In the genomic region with DNA sequence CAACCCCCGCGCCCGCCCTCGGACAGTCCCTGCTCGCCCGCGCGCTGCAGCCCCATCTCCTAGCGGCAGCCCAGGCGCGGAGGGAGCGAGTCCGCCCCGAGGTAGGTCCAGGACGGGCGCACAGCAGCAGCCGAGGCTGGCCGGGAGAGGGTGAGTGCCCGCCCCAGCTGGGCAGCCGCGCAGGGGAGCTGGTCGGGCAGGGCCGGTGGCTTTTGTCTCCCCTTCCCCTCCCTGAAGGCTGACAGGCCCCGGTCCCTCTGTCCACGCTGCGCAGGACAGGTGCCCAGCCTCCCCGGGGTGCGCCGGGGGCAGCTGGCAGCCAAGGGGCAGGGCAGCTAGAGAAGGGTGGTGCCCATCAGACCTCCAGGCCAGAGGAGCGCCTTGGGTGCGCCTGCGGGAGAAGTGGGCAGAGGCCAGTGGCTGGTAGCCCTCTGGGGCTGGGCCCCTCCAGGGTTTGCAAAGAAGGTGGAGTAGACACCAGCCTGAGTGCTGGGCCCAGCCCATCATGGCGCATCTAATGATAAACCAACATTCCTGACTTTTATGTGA, we compare ENCODE assay signal across 8 cellular contexts. TPM values are rescaled to one million over a fixed set of nuclear protein-coding genes. Genes with fewer than 3 reads are reported as not detected.
A peak's percentile ranks its signal among the peaks of the same experiment; 100 is the strongest.
DNase-seq lines count a peak whose midpoint lies in the region; ATAC-seq and TF ChIP-seq lines count a peak whose summit lies in the region.
"Had no signal": no experiment of that assay in that cellular context is flagged by ENCODE, and none has a peak within 500 bp of the region (broad histone marks: within the 10 kb centered on the region; RNA-seq: fewer than 3 reads in every experiment).

No MANE protein-coding gene starts in this region.

- H3K4me3 ChIP-seq in left lung, result peak overlapping the region; percentile 37 to 43
- H3K4me3 ChIP-seq in suprapubic skin, result peak overlapping the region; percentile 63

- H3K36me3 ChIP-seq in left lung (no peaks in the 10 kb centered on the region), suprapubic skin (peaks cover 21% of the 10 kb centered on the region)

- H3K4me1 ChIP-seq in left lung (peaks cover 5 to 22% of the 10 kb centered on the region in 2 donors), suprapubic skin (peaks cover 30% of the 10 kb centered on the region)

- TF ChIP-seq POLR2A in suprapubic skin (IDR thresholded peaks at IDR 0.05), result no peak

- H3K27ac Mint-ChIP-seq in brain, result peak overlapping the region in 1 of 5 experiments; percentile 83

- no peak; the same call in 1 of the 2 replicates for TF ChIP-seq RAD21 in Ishikawa (IDR thresholded peaks at IDR 0.05; ENCODE audit: low read depth)

- TF ChIP-seq CTCF in brain (conservative IDR thresholded peaks at IDR 0.05), result no peak
- no peak for TF ChIP-seq CTCF in left lung (IDR thresholded peaks at IDR 0.05)
- no peak for TF ChIP-seq CTCF in suprapubic skin (IDR thresholded peaks at IDR 0.05)

- H3K9me3 Mint-ChIP-seq in brain, result no peaks in the 10 kb centered on the region

- DNase-seq in left lung (no peak), suprapubic skin (ENCODE audit: low spot score in 2 of 2) (peak in 1 of 2 donors; percentile 69)
- DNase-seq in stimulated activated CD4-positive, alpha-beta T cell treated with anti-CD3 and anti-CD28 coated beads, Interleukin-4, amount 100 ng/mL, for 1 hour, result no peak
- DNase-seq: NCI-H187 had no signal

- peaks cover 69% of the 10 kb centered on the region for H3K27me3 Mint-ChIP-seq in brain

- H3K36me3 Mint-ChIP-seq in brain, result no peaks in the 10 kb centered on the region

- peaks cover 6% of the 10 kb centered on the region for H3K4me1 Mint-ChIP-seq in brain

- ATAC-seq in left lung (peak; percentile 20), HG03565 (IDR thresholded peaks at IDR 0.05; ENCODE audit: unreplicated experiment) (no peak), GM21737 (IDR thresholded peaks at IDR 0.05; ENCODE audit: unreplicated experiment) (no peak)

- WGBS in suprapubic skin, result no CpG with 5 or more reads among the region's 33 CpGs

- peak overlapping the region in 4 of 5 experiments; percentile 45 to 78 (median 60) for H3K4me3 Mint-ChIP-seq in brain

- H3K27me3 ChIP-seq in left lung (peaks cover 12 to 45% of the 10 kb centered on the region in 2 donors), suprapubic skin (peaks cover 10% of the 10 kb centered on the region)

- no peaks in the 10 kb centered on the region for H3K9me3 ChIP-seq in left lung
- no peaks in the 10 kb centered on the region for H3K9me3 ChIP-seq in suprapubic skin

- intact Hi-C loops in left lung (cut with DNase I), result no loop called here

- TF ChIP-seq EP300 in Ishikawa (IDR thresholded peaks at IDR 0.05; ENCODE audit: borderline replicate concordance) (0 out of 2 replicates have a peak, but pooled peaks have one; percentile 9), suprapubic skin (IDR thresholded peaks at IDR 0.05) (no peak)

- H3K27ac ChIP-seq in left lung, result peak overlapping the region; percentile 15 to 76
- H3K27ac ChIP-seq in suprapubic skin, result peak overlapping the region; percentile 87

TF ChIP-seq in Ishikawa, 13 proteins besides CTCF, POLR2A, EP300 and RAD21:
- TF ChIP-seq, protein P1, sequence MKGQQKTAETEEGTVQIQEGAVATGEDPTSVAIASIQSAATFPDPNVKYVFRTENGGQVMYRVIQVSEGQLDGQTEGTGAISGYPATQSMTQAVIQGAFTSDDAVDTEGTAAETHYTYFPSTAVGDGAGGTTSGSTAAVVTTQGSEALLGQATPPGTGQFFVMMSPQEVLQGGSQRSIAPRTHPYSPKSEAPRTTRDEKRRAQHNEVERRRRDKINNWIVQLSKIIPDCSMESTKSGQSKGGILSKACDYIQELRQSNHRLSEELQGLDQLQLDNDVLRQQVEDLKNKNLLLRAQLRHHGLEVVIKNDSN (IDR thresholded peaks at IDR 0.05), result peak; percentile 17; the same call in 1 of the 2 replicates
- TF ChIP-seq TAF1 (IDR thresholded peaks at IDR 0.05; ENCODE audit: low read depth) (peak; percentile 69), NFIC (IDR thresholded peaks at IDR 0.05) (no peak; the same call in 1 of the 2 replicates)
- TF ChIP-seq, protein P2, sequence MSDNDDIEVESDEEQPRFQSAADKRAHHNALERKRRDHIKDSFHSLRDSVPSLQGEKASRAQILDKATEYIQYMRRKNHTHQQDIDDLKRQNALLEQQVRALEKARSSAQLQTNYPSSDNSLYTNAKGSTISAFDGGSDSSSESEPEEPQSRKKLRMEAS (IDR thresholded peaks at IDR 0.05), result peak; percentile 58

RNA-seq across cellular contexts. Expression of a gene that starts 0.3 kb away (rescaled TPM):
- 29.4 TPM for polyA plus RNA-seq in brain (ENCODE audit: insufficient read depth, low read depth, low replicate concordance)
- 10 to 100 TPM; 44.1 to 54.8 TPM for total RNA-seq in left lung
- total RNA-seq in suprapubic skin, result 100 to 1,000 TPM; 382 to 583 (median 474) TPM

RNA-seq across cellular contexts. Expression of a gene that starts 43.5 kb away (rescaled TPM):
- 26.8 TPM for polyA plus RNA-seq in brain (ENCODE audit: insufficient read depth, low read depth, low replicate concordance)
- 10 to 100 TPM; 38.1 to 39.6 TPM for total RNA-seq in left lung
- total RNA-seq in suprapubic skin, result 10 to 100 TPM; 15.2 to 34.9 (median 22.9) TPM

RNA-seq across cellular contexts. Expression of a gene that starts 54.4 kb away (rescaled TPM):
- polyA plus RNA-seq in brain (ENCODE audit: insufficient read depth, low read depth, low replicate concordance), result 113 TPM
- total RNA-seq in left lung (10 to 100 TPM; 58.9 to 80.8 TPM), suprapubic skin (100 to 1,000 TPM in 1 of 4 donors, 10 to 100 TPM in 3; 67.0 to 104 (median 86.3) TPM)

RNA-seq across cellular contexts. Expression of a gene that starts 54.6 kb away (rescaled TPM):
- 25.9 TPM for polyA plus RNA-seq in brain (ENCODE audit: insufficient read depth, low read depth, low replicate concordance)
- total RNA-seq in left lung, result 10 to 100 TPM; 28.5 to 35.5 TPM
- 100 to 1,000 TPM in 1 of 4 donors, 10 to 100 TPM in 3; 35.3 to 129 (median 63.6) TPM for total RNA-seq in suprapubic skin

Comparison
In these comparisons a context has a peak if more than half of its experiments do, and no peak if none do; other contexts are left out.
1. RNA of a gene that starts 0.3 kb away (total RNA-seq): 382 to 583 TPM in suprapubic skin; 44.1 to 54.8 TPM in left lung; every median in the first group is over 4 times any median in the second.